Comparison of ENCODE assay signal across 8 cellular contexts in the genomic region with DNA sequence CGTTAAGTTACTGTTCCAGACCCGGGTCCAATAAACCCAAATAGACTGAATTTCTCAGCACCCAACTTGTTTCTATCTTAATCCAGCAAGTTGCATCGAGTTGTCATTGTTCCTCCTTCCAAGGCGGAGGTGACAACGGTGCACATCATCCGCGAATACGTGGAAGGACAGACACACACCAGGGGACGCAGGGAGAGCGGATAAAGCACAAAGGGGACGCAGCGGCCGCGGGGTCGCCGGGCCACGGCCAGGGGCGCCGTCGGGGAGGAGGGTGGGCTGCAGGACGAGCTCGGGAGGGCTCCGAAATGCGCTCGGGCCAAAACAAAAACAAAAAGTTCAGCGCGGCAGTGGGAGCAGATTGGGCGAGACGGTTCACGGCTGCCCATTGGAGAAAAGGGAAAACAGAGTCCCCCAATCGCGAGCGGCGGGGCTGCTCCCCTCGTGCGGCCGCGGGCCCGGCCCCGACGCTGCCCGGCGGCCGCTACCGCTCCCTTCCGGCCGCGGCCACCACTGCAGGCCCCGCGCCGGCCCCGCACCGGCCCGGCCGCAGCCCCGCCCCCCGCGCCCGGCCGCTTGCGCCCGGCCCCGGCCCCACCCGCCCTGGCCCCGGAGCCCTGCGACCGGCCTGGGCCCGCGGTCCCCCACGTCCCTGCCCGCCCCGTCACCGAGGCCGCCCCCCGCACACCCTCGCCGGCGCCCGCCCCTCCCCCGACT. TPM values are rescaled to one million over a fixed set of nuclear protein-coding genes. Genes with fewer than 3 reads are reported as not detected.
DNase-seq lines count a peak whose midpoint lies in the region; ATAC-seq and TF ChIP-seq lines count a peak whose summit lies in the region.

No MANE protein-coding gene starts in this region.

- H4K20me1 ChIP-seq in SU-DHL-6 (ENCODE audit: low read depth, low read length) = 0 out of 2 replicates have a peak, but pooled peaks cover 16% of the 10 kb centered on the region

- no peaks in the 10 kb centered on the region for H3K27me3 ChIP-seq in SU-DHL-6 (ENCODE audit: low read length)
- no peaks in the 10 kb centered on the region for H3K27me3 ChIP-seq in right cardiac atrium (ENCODE audit: control insufficient read depth, insufficient read depth)

- no peak for TF ChIP-seq CTCF in SU-DHL-6 (IDR thresholded peaks at IDR 0.05; ENCODE audit: insufficient read depth, low read length, poor library complexity, severe bottlenecking)

- H3K4me1 ChIP-seq in right cardiac atrium (ENCODE audit: control insufficient read depth, insufficient read depth, low read length) = peaks cover 7% of the 10 kb centered on the region

- intact Hi-C loops in right cardiac atrium (cut with DNase I) = loop anchor here in 1 of 4 donors (10.0 kb wide), 1 partner anchor 82 kb away; no protein-coding TSS in a partner anchor

- in situ Hi-C loops in Caki2 (cut with HindIII; ENCODE audit: low pct_unique_long_range_greater_than_20kb, low sequenced_read_pairs) = no loop called here

- peak overlapping the region; percentile 82 for H3K9ac ChIP-seq in SU-DHL-6 (ENCODE audit: low read length)

- H3K4me3 ChIP-seq in SU-DHL-6 (ENCODE audit: insufficient read depth, low read length, poor library complexity, severe bottlenecking) = peak overlapping the region; percentile 87
- H3K4me3 ChIP-seq in right cardiac atrium (ENCODE audit: low read length) = peak overlapping the region; percentile 98

- ATAC-seq in GM21360 (IDR thresholded peaks at IDR 0.05; ENCODE audit: unreplicated experiment) (peak; percentile 35), right cardiac atrium (peak; percentile 69 to 71), HG02884 (IDR thresholded peaks at IDR 0.05; ENCODE audit: unreplicated experiment) (no peak)

- peak overlapping the region; percentile 96 for H3K4me2 ChIP-seq in SU-DHL-6 (ENCODE audit: low read depth, low read length, poor library complexity, severe bottlenecking)

- H3K27ac ChIP-seq in SU-DHL-6 (ENCODE audit: low read depth, low read length) (peak overlapping the region; percentile 77; the same call in 1 of the 2 replicates), angular gyrus (ENCODE audit: low read depth, low read length) (peak overlapping the region; percentile 82), right cardiac atrium (ENCODE audit: low read length) (peak overlapping the region; percentile 96)

- H3K36me3 ChIP-seq in SU-DHL-6 (ENCODE audit: low read length) = no peaks in the 10 kb centered on the region

- DNase-seq in Caki2 (ENCODE audit: low read depth) (peak; percentile 51), Kasumi-1 (lab: John Stamatoyannopoulos, UW) (peak; percentile 53 to 63), right cardiac atrium (peak; percentile 76 to 91 (median 87)), pulmonary artery endothelial cell (ENCODE audit: low read depth, low spot score) (peak; percentile 39)

- peaks cover 48% of the 10 kb centered on the region for H3K79me2 ChIP-seq in SU-DHL-6 (ENCODE audit: insufficient read depth, low read length)

- H2AFZ ChIP-seq in SU-DHL-6 (ENCODE audit: low read depth, low read length, severe bottlenecking) = peak overlapping the region; percentile 46

- under 1% methylated on average over 77 of the region's 80 CpGs for WGBS in right cardiac atrium

- no peaks in the 10 kb centered on the region for H3F3A ChIP-seq in SU-DHL-6 (ENCODE audit: insufficient read depth)

- H3K9me3 ChIP-seq in SU-DHL-6 (ENCODE audit: insufficient read depth, low read length) (no peaks in the 10 kb centered on the region), right cardiac atrium (ENCODE audit: control insufficient read depth, low read length) (no peaks in the 10 kb centered on the region)

- H3K9me2 ChIP-seq in SU-DHL-6 (replicated peaks; ENCODE audit: insufficient read depth, low read length) = no peaks in the 10 kb centered on the region

RNA-seq across cellular contexts. Expression of a gene that starts 0.5 kb away (rescaled TPM):
- 2.2 and 3.8 TPM in 2 replicates for total RNA-seq in Caki2 (2014; rRNA removed; shearing (Covaris generic); ENCODE audit: low replicate concordance)
- total RNA-seq in right cardiac atrium (10 to 100 TPM; 28.2 to 31.4 (median 30.6) TPM), pulmonary artery endothelial cell (17.6 and 23.6 TPM in 2 replicates)
- 14.2 TPM for polyA plus RNA-seq in right cardiac atrium

RNA-seq across cellular contexts. Expression of a gene that starts 59.2 kb away (rescaled TPM):
- total RNA-seq in Caki2 (2014; rRNA removed; shearing (Covaris generic); ENCODE audit: low replicate concordance) = 20.1 and 22.6 TPM in 2 replicates
- total RNA-seq in right cardiac atrium (10 to 100 TPM; 18.9 to 40.1 (median 25.3) TPM), pulmonary artery endothelial cell (9.7 and 11.6 TPM in 2 replicates)
- polyA plus RNA-seq in right cardiac atrium = 28.7 TPM
